ENCODE assay signal across 22 cellular contexts in the genomic region with DNA sequence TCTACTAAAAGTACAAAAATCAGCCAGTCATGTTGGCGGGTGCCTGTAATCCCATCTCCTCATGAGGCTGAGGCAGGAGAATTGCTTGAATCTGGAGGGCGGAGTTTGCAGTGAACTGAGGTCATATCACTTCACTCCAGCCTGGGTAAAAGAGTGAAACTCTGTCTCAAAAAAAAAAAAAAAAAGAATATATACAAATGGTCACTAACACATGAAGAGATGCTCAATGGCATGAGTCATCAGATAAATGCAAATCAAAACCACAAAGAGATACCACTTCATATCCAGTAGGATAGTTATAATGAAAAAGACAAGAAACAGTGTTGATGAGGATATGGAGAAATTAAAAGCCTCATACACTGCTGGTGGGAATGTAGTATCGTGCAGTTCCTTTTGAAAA. TPM values are rescaled to one million over a fixed set of nuclear protein-coding genes. Genes with fewer than 3 reads are reported as not detected.
DNase-seq lines count a peak whose midpoint lies in the region; FAIRE-seq and TF ChIP-seq lines count a peak whose summit lies in the region.
"Had no signal": no experiment of that assay in that cellular context is flagged by ENCODE, and none has a peak within 500 bp of the region (broad histone marks: within the 10 kb centered on the region; RNA-seq: fewer than 3 reads in every experiment).

No MANE protein-coding gene starts in this region.

- H3K27ac Mint-ChIP-seq in osteocyte (ENCODE audit: unreplicated experiment), result no peak overlapping the region
- H3K27ac Mint-ChIP-seq: activated CD4-positive, alpha-beta memory T cell treated with anti-CD3 and anti-CD28 coated beads for 36 hours had no signal

- H3K18ac ChIP-seq in mesenchymal stem cell (ENCODE audit: low read depth in 1 of 2, low read length in 2 of 2), result no peak overlapping the region

- no peak overlapping the region for H2AFZ ChIP-seq in mesenchymal stem cell (ENCODE audit: low read depth, low read length)
- H2AFZ ChIP-seq: hepatocyte, parathyroid adenoma had no signal

- H3K27me3 ChIP-seq in bronchial epithelial cell (ENCODE audit: control insufficient read depth, insufficient read depth, low read length) (peaks cover 1% of the 10 kb centered on the region), mesenchymal stem cell (ENCODE audit: control insufficient read depth in 1 of 2, insufficient read depth in 1 of 2, low read length in 2 of 2) (peaks cover 0 to 6% of the 10 kb centered on the region in 2 experiments)
- H3K27me3 ChIP-seq: hepatocyte, upper lobe of right lung had no signal

- no peaks in the 10 kb centered on the region for H3K4me1 ChIP-seq in mesenchymal stem cell (ENCODE audit: control insufficient read depth, insufficient read depth, low read depth, low read length)
- H3K4me1 ChIP-seq: parathyroid adenoma, stomach, upper lobe of right lung had no signal

- H3K9me3 Mint-ChIP-seq in osteocyte (ENCODE audit: unreplicated experiment), result no peaks in the 10 kb centered on the region
- H3K9me3 Mint-ChIP-seq: activated CD4-positive, alpha-beta memory T cell treated with anti-CD3 and anti-CD28 coated beads for 36 hours had no signal

- no peak for FAIRE-seq in bronchial epithelial cell (lab: Jason Lieb, UNC)
- FAIRE-seq: G401.6, keratinocyte had no signal

- no peak overlapping the region for H4K8ac ChIP-seq in mesenchymal stem cell (ENCODE audit: low read length)

- WGBS in mesenchymal stem cell, result 88% methylated on average over 2 of the region's 3 CpGs

- no peak overlapping the region for H3K4me2 ChIP-seq in mesenchymal stem cell (ENCODE audit: low read length, poor library complexity, severe bottlenecking)
- H3K4me2 ChIP-seq: hepatocyte had no signal

- no peak overlapping the region for H3K27ac ChIP-seq in mesenchymal stem cell (ENCODE audit: low read length, poor library complexity, severe bottlenecking)
- H3K27ac ChIP-seq: dorsolateral prefrontal cortex, hepatocyte, parathyroid adenoma, stomach, upper lobe of right lung, WERI-Rb-1 had no signal

- H3K23ac ChIP-seq in mesenchymal stem cell (ENCODE audit: low read length in 2 of 2), result no peak overlapping the region

- H3K9ac ChIP-seq in mesenchymal stem cell (ENCODE audit: low read length), result no peak overlapping the region
- H3K9ac ChIP-seq: parathyroid adenoma had no signal

- no peaks in the 10 kb centered on the region for H3K36me3 ChIP-seq in bronchial epithelial cell (ENCODE audit: control insufficient read depth, insufficient read depth, low read length)
- no peaks in the 10 kb centered on the region for H3K36me3 ChIP-seq in mesenchymal stem cell (ENCODE audit: control insufficient read depth in 1 of 2, insufficient read depth in 2 of 2, low read depth in 1 of 2, low read length in 2 of 2)
- H3K36me3 ChIP-seq: stomach, upper lobe of right lung, WERI-Rb-1 had no signal

- DNase-seq in Daoy (ENCODE audit: low read depth) (peak; percentile 23), NCI-H226 (peak; percentile 33), bronchial epithelial cell (ENCODE audit: low read depth) (peak; percentile 7), mesenchymal stem cell (peak; percentile 47), osteocyte (ENCODE audit: extremely low spot score, unreplicated experiment) (no peak)
- no peak for DNase-seq in activated CD8-positive, alpha-beta memory T cell treated with anti-CD3 and anti-CD28 coated beads for 24 hours
- no peak for DNase-seq in stimulated activated CD8-positive, alpha-beta memory T cell treated with anti-CD3 and anti-CD28 coated beads, Interleukin-4, amount 100 ng/mL, for 48 hours
- DNase-seq: activated CD4-positive, alpha-beta memory T cell treated with anti-CD3 and anti-CD28 coated beads for 36 hours; activated naive CD4-positive, alpha-beta T cell treated with anti-CD3 and anti-CD28 coated beads, Interleukin-2, amount 50 U/mL, for 16 hours; activated T-cell treated with anti-CD3 and anti-CD28 coated beads, Interleukin-2, amount 50 U/mL, for 1 hour; dorsolateral prefrontal cortex; mammary epithelial cell; naive B cell; NCI-H2029; stimulated activated CD4-positive, alpha-beta T cell treated with anti-CD3 and anti-CD28 coated beads, Interleukin-1b, Interleukin-23, amount 100 ng/mL, for 48 hours; stomach; upper lobe of right lung; WERI-Rb-1 had no signal

- no peak overlapping the region for H2BK12ac ChIP-seq in mesenchymal stem cell (ENCODE audit: low read length in 2 of 2)

- no peaks in the 10 kb centered on the region for H3K36me3 Mint-ChIP-seq in osteocyte (ENCODE audit: unreplicated experiment)
- H3K36me3 Mint-ChIP-seq: activated CD4-positive, alpha-beta memory T cell treated with anti-CD3 and anti-CD28 coated beads for 36 hours had no signal

- TF ChIP-seq CTCF in bronchial epithelial cell (IDR thresholded peaks at IDR 0.05; ENCODE audit: insufficient read depth, low read length, severe bottlenecking) (no peak), osteocyte (IDR thresholded peaks at IDR 0.05) (no peak)

- H4K91ac ChIP-seq in mesenchymal stem cell (ENCODE audit: low read length), result no peak overlapping the region

- H3K14ac ChIP-seq in mesenchymal stem cell (ENCODE audit: low read length in 2 of 2), result no peak overlapping the region

- H3K4ac ChIP-seq in mesenchymal stem cell (ENCODE audit: low read depth in 1 of 2, low read length in 2 of 2), result no peak overlapping the region

- no peak overlapping the region for H2BK15ac ChIP-seq in mesenchymal stem cell (ENCODE audit: low read depth, poor library complexity, severe bottlenecking)

- no peak overlapping the region for H3K4me3 Mint-ChIP-seq in osteocyte (ENCODE audit: unreplicated experiment)
- H3K4me3 Mint-ChIP-seq: activated CD4-positive, alpha-beta memory T cell treated with anti-CD3 and anti-CD28 coated beads for 36 hours had no signal

- peaks cover 10% of the 10 kb centered on the region for H3K27me3 Mint-ChIP-seq in osteocyte (ENCODE audit: unreplicated experiment)

- no peak overlapping the region for H2BK120ac ChIP-seq in mesenchymal stem cell (ENCODE audit: low read depth, low read length)

- H3K9me3 ChIP-seq in mesenchymal stem cell (ENCODE audit: control insufficient read depth, low read length), result no peaks in the 10 kb centered on the region
- H3K9me3 ChIP-seq: stomach, upper lobe of right lung had no signal

- no peak overlapping the region for H2AK5ac ChIP-seq in mesenchymal stem cell (ENCODE audit: low read length, severe bottlenecking)

- H3K4me3 ChIP-seq in bronchial epithelial cell (ENCODE audit: low read depth, low read length) (no peak overlapping the region), mesenchymal stem cell (ENCODE audit: insufficient read depth in 1 of 2, low read depth in 1 of 2, low read length in 2 of 2) (no peak overlapping the region)
- H3K4me3 ChIP-seq: dorsolateral prefrontal cortex, hepatocyte, stomach, upper lobe of right lung had no signal

- peaks cover 2% of the 10 kb centered on the region for H3K4me1 Mint-ChIP-seq in osteocyte (ENCODE audit: unreplicated experiment)

- no peak overlapping the region for H2BK5ac ChIP-seq in mesenchymal stem cell (ENCODE audit: low read depth, low read length, poor library complexity, severe bottlenecking)

- H3K79me1 ChIP-seq in mesenchymal stem cell (replicated peaks; ENCODE audit: low read length, poor library complexity, severe bottlenecking), result no peaks in the 10 kb centered on the region

RNA-seq across cellular contexts. Expression of a gene that starts 33.6 kb away (rescaled TPM):
- 175 and 227 TPM in 2 replicates for total RNA-seq in Daoy (2014; rRNA removed; shearing (Covaris generic))
- 41.2 and 44.8 TPM in 2 replicates for total RNA-seq in bronchial epithelial cell
- 59.9 TPM for polyA plus RNA-seq in mesenchymal stem cell (2013, experiment 1 of 2)
- polyA plus RNA-seq in mesenchymal stem cell (2013, experiment 2 of 2), result 60.6 TPM
- total RNA-seq in osteocyte, result 71.0 and 76.6 TPM in 2 replicates

Comparison
In these comparisons a context has a peak if more than half of its experiments do, and no peak if none do; other contexts are left out.
1. DNase-seq: peak in Daoy (single experiment), NCI-H226 (single experiment), bronchial epithelial cell (single experiment) and mesenchymal stem cell (single experiment); none in activated CD8-positive, alpha-beta memory T cell treated with anti-CD3 and anti-CD28 coated beads for 24 hours (single experiment), osteocyte (single experiment) and stimulated activated CD8-positive, alpha-beta memory T cell treated with anti-CD3 and anti-CD28 coated beads, Interleukin-4, amount 100 ng/mL, for 48 hours (single experiment).